In genomic region chr15:58724471-58724870, GRCh38 we compare ENCODE assay signal across 8 cellular contexts.
A peak's percentile ranks its signal among the peaks of the same experiment; 100 is the strongest.
DNase-seq lines count a peak whose midpoint lies in the region; ATAC-seq and TF ChIP-seq lines count a peak whose summit lies in the region.

No MANE protein-coding gene starts in this region.

- in situ Hi-C loops in brain microvascular endothelial cell (cut with HindIII; ENCODE audit: low pct_ligation_motif_present, low sequenced_read_pairs): no loop called here

- TF ChIP-seq CTCF in brain microvascular endothelial cell (IDR thresholded peaks at IDR 0.05; ENCODE audit: low read depth, low read length, missing control alignments) (no peak), RWPE1 (conservative IDR thresholded peaks at IDR 0.05; ENCODE audit: low read depth) (no peak)

- H3K27me3 ChIP-seq in brain microvascular endothelial cell (replicated peaks): no peaks in the 10 kb centered on the region

- H3K4me3 ChIP-seq in brain microvascular endothelial cell (ENCODE audit: low read depth, low read length): no peak overlapping the region

- ATAC-seq in GM19351 (IDR thresholded peaks at IDR 0.05; ENCODE audit: unreplicated experiment) (peak; percentile 77), HG03571 (IDR thresholded peaks at IDR 0.05; ENCODE audit: unreplicated experiment) (peak; percentile 69), SK-N-SH treated with all-trans-retinoic acid at 6 μM for 48 hours (no peak)

- CTCF ChIA-PET in RWPE1 (lab: Yijun Ruan, JAX): interaction anchor here (0.6 kb wide), 1 partner anchor 22 kb away, joined by 3 read pairs; no protein-coding TSS in a partner anchor

- H3K27ac ChIP-seq in brain microvascular endothelial cell (peak overlapping the region; percentile 7), RWPE1 (no peak overlapping the region)

- peak; percentile 48 for DNase-seq in CD1c-positive myeloid dendritic cell (ENCODE audit: extremely low spot score)
- DNase-seq in brain microvascular endothelial cell: peak; percentile 37
- peak; percentile 46 for DNase-seq in stromal cell of bone marrow (ENCODE audit: low read depth)
- no peak for DNase-seq in RWPE1 (ENCODE audit: low spot score)
- DNase-seq in amygdala (lab: John Stamatoyannopoulos, UW): no peak

- POLR2A ChIA-PET in RWPE1 (lab: Yijun Ruan, JAX; ENCODE audit: low non-redundant PET): no interaction called here

- no peaks in the 10 kb centered on the region for H3K36me3 ChIP-seq in brain microvascular endothelial cell (replicated peaks)

TF ChIP-seq in SK-N-SH treated with all-trans-retinoic acid at 6 μM for 48 hours, 23 proteins besides CTCF, POLR2A, EP300 and RAD21:
- TF ChIP-seq PPARA (CRISPR knock-in tag; IDR thresholded peaks at IDR 0.05; ENCODE audit: borderline replicate concordance) (no peak), OSR1 (CRISPR knock-in tag; IDR thresholded peaks at IDR 0.05) (no peak), TOX (CRISPR knock-in tag; IDR thresholded peaks at IDR 0.05; ENCODE audit: borderline replicate concordance) (no peak), ZC3H10 (CRISPR knock-in tag; IDR thresholded peaks at IDR 0.05) (no peak), TCF4 (CRISPR knock-in tag; IDR thresholded peaks at IDR 0.05; ENCODE audit: borderline replicate concordance) (no peak), CREB5 (CRISPR knock-in tag; IDR thresholded peaks at IDR 0.05; ENCODE audit: low read depth) (no peak), GLIS3 (CRISPR knock-in tag; IDR thresholded peaks at IDR 0.05) (no peak), POU6F1 (CRISPR knock-in tag; IDR thresholded peaks at IDR 0.05; ENCODE audit: borderline replicate concordance, low read depth) (no peak), TSHZ2 (CRISPR knock-in tag; IDR thresholded peaks at IDR 0.05) (no peak), ZNF70 (CRISPR knock-in tag; IDR thresholded peaks at IDR 0.05) (no peak), ARNTL (CRISPR knock-in tag; IDR thresholded peaks at IDR 0.05; ENCODE audit: borderline replicate concordance, low read depth) (no peak), ISL1 (CRISPR knock-in tag; IDR thresholded peaks at IDR 0.05) (no peak), RARB (CRISPR knock-in tag; IDR thresholded peaks at IDR 0.05) (no peak), CSDC2 (CRISPR knock-in tag; IDR thresholded peaks at IDR 0.05) (no peak), SNAI2 (CRISPR knock-in tag; IDR thresholded peaks at IDR 0.05) (no peak), BACH2 (CRISPR knock-in tag; IDR thresholded peaks at IDR 0.05; ENCODE audit: borderline replicate concordance) (no peak), ZFP30 (CRISPR knock-in tag; IDR thresholded peaks at IDR 0.05) (no peak), ZNF565 (CRISPR knock-in tag; conservative IDR thresholded peaks at IDR 0.05; ENCODE audit: low read depth) (no peak), CSRNP3 (CRISPR knock-in tag; IDR thresholded peaks at IDR 0.05) (no peak)
TF ChIP-seq in SK-N-SH treated with all-trans-retinoic acid at 6 μM for 48 hours: peak in this region for 0.

Comparison
In these comparisons a context has a peak if more than half of its experiments do, and no peak if none do; other contexts are left out.
1. DNase-seq: peak in CD1c-positive myeloid dendritic cell (single experiment), brain microvascular endothelial cell (single experiment) and stromal cell of bone marrow (single experiment); none in RWPE1 (single experiment) and amygdala (0 of 56).